Comparison of ENCODE assay signal across 8 cellular contexts in the genomic region with DNA sequence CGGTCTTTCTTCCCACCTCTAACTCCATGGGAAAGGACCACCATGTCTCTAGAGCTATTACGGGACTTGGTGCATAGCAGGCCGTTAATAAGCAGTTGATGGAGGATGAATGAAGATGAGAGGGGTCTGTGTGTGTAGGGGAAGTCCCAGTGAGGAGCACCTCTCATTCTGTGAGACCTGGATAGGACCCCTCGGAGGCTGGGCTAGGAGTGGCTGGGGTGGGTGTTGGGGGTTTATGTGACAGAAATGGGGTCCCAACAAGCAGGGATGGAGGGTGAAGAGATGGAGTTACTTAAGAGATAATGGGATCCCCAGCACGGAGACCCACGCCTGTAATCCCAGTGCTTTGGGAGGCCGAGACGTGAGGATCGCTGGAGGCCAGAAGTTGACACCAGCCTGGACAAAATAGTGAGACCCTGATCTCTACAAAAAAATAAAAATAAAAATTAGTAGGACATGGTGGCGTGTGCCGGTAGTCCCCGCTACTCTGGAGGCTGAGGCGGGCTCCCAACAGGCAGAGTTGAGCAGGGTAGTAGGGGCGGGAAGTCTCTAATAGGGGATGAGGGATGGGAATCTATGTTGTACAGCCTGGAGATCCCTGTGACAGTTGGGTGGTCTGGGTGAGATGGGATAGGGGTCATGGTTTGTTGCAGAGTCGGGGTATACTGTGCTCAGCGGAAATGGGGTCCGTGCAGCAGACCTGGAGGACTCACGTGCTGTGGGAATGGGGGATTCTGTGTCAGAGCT. TPM values are rescaled to one million over a fixed set of nuclear protein-coding genes. Genes with fewer than 3 reads are reported as not detected.
A peak's percentile ranks its signal among the peaks of the same experiment; 100 is the strongest.
DNase-seq lines count a peak whose midpoint lies in the region; ATAC-seq, FAIRE-seq and TF ChIP-seq lines count a peak whose summit lies in the region.

No MANE protein-coding gene starts in this region.

- H3K23me2 ChIP-seq in H1 (ENCODE audit: low read depth, low read length), result peaks cover 9% of the 10 kb centered on the region

- TF ChIP-seq POLR2A in H1 (IDR thresholded peaks at IDR 0.05; ENCODE audit: control extremely low read depth in 1 of 2, low read depth in 2 of 2, low read length in 2 of 2), result no peak

- H3K18ac ChIP-seq in H1 (ENCODE audit: extremely low read depth, low read length), result peak overlapping the region; percentile 76

- H3K27ac ChIP-seq in H1 (ENCODE audit: low read depth, low read length) (no peak overlapping the region), neural cell (ENCODE audit: low read length) (peak overlapping the region; percentile 62)

- H2BK5ac ChIP-seq in H1 (ENCODE audit: low read depth, low read length), result peak overlapping the region; percentile 66

- no peaks in the 10 kb centered on the region for H3K79me2 ChIP-seq in H1 (ENCODE audit: control insufficient read depth in 1 of 2, insufficient read depth in 2 of 2, low read length in 2 of 2)
- no peaks in the 10 kb centered on the region for H3K79me2 ChIP-seq in neural cell (replicated peaks; ENCODE audit: insufficient read depth, low read length)

- H3K9ac ChIP-seq in NT2/D1 (ENCODE audit: insufficient read length, low read depth) (peak overlapping the region; percentile 79), H1 (replicated peaks in 1 of 4; ENCODE audit: extremely low read depth in 1 of 4, low read depth in 3 of 4, low read length in 3 of 4) (peak overlapping the region in 2 of 4 experiments; percentile 32 to 34; a peak in 3 of 7 replicates), neural cell (ENCODE audit: low read length) (peak overlapping the region; percentile 63)

- H2AFZ ChIP-seq in H1 (ENCODE audit: low read length), result peak overlapping the region; percentile 87
- H2AFZ ChIP-seq in neural cell (ENCODE audit: low read depth, low read length), result peak overlapping the region; percentile 89

- no peak overlapping the region for H4K5ac ChIP-seq in H1 (ENCODE audit: insufficient read length, low read depth, low read length)

- DNase-seq in BE2C (no peak), NT2/D1 (ENCODE audit: low read depth, low spot score) (no peak), H1 (ENCODE audit: low read depth in 1 of 2, low spot score in 2 of 2) (no peak), kidney glomerular epithelial cell (lab: John Stamatoyannopoulos, UW) (no peak), NCI-H2081 treated with DMSO at 0.1 percent for 48 hours (lab: John Stamatoyannopoulos, UW) (no peak), NCI-H128 (lab: John Stamatoyannopoulos, UW; ENCODE audit: unreplicated experiment) (no peak)

- H3K4me3 ChIP-seq in BE2C (ENCODE audit: low read depth, low read length), result peak overlapping the region; percentile 45
- peak overlapping the region; percentile 17 for H3K4me3 ChIP-seq in NT2/D1 (ENCODE audit: insufficient read length, low read depth)
- H3K4me3 ChIP-seq in H1 (ENCODE audit: extremely low read depth in 1 of 4, insufficient read depth in 2 of 4, low read depth in 3 of 4, low read length in 4 of 4), result peak overlapping the region; percentile 27 to 55 (median 38); a peak in 7 of 8 replicates
- H3K4me3 ChIP-seq in neural cell (ENCODE audit: low read length), result peak overlapping the region; percentile 63

- peak overlapping the region; percentile 88 for H4K8ac ChIP-seq in H1 (ENCODE audit: extremely low read depth, insufficient read depth, low read length)

- H3K56ac ChIP-seq in H1 (replicated peaks; ENCODE audit: insufficient read length, low read depth, low read length), result no peak overlapping the region

- no peak overlapping the region for H3K14ac ChIP-seq in H1 (ENCODE audit: insufficient read length)

- POLR2A ChIA-PET in H1 (lab: Charles Lee; ENCODE audit: partially characterized antibody), result interaction anchor here (1.0 to 2.7 kb wide), 5 partner anchors 10 to 66 kb away, joined by 3 to 8 read pairs (median 3); no protein-coding TSS in a partner anchor

- H2BK12ac ChIP-seq in H1 (ENCODE audit: low read depth, low read length), result peak overlapping the region; percentile 68; the same call in 1 of the 2 replicates

- peak overlapping the region; percentile 31; the same call in 1 of the 2 replicates for H2BK15ac ChIP-seq in H1 (ENCODE audit: low read length)

- no peaks in the 10 kb centered on the region for H3K36me3 ChIP-seq in BE2C
- no peaks in the 10 kb centered on the region for H3K36me3 ChIP-seq in NT2/D1 (ENCODE audit: insufficient read depth, insufficient read length, low read length)
- no peaks in the 10 kb centered on the region for H3K36me3 ChIP-seq in H1 (ENCODE audit: control insufficient read depth in 2 of 4, insufficient read depth in 4 of 4, low read length in 3 of 4)
- no peaks in the 10 kb centered on the region for H3K36me3 ChIP-seq in neural cell (ENCODE audit: insufficient read depth, low read length)

- H3K9me3 ChIP-seq in BE2C (no peaks in the 10 kb centered on the region; the same call in 1 of the 2 replicates), NT2/D1 (ENCODE audit: insufficient read depth, low read length) (peaks cover 7% of the 10 kb centered on the region), H1 (ENCODE audit: insufficient read depth in 2 of 2, low read depth in 1 of 2, low read length in 1 of 2) (no peaks in the 10 kb centered on the region), neural cell (ENCODE audit: low read length) (no peaks in the 10 kb centered on the region)

- 81% methylated on average over 18 of the region's 18 CpGs; no CpG with 5 or more reads in 1 of the 2 experiments for WGBS in H1 (ENCODE audit: extremely low coverage in 1 of 2, insufficient coverage in 1 of 2, insufficient read length in 1 of 2, insufficient replicate concordance in 2 of 2, low coverage in 1 of 2, low lambda C conversion rate in 2 of 2, missing lambda C conversion rate in 1 of 2), 2 experiments

- no peak overlapping the region for H2BK20ac ChIP-seq in H1 (ENCODE audit: low read length)

- H3F3A ChIP-seq in neural cell (ENCODE audit: insufficient read depth, low read length, poor library complexity, severe bottlenecking), result no peaks in the 10 kb centered on the region

- H3K27me3 ChIP-seq in BE2C (no peaks in the 10 kb centered on the region), NT2/D1 (ENCODE audit: insufficient read depth, insufficient read length) (no peaks in the 10 kb centered on the region), H1 (replicated peaks in 1 of 4; ENCODE audit: control insufficient read depth in 3 of 4, extremely low read depth in 1 of 4, insufficient read depth in 3 of 4, low read length in 3 of 4) (no peaks in the 10 kb centered on the region), neural cell (ENCODE audit: insufficient read depth, low read depth, low read length) (no peaks in the 10 kb centered on the region)

- no peak overlapping the region for H4K91ac ChIP-seq in H1 (replicated peaks; ENCODE audit: insufficient read length, low read length)

- no peaks in the 10 kb centered on the region for H3K4me1 ChIP-seq in BE2C
- no peaks in the 10 kb centered on the region for H3K4me1 ChIP-seq in NT2/D1 (ENCODE audit: insufficient read depth, insufficient read length)
- H3K4me1 ChIP-seq in H1 (replicated peaks in 1 of 4; ENCODE audit: control insufficient read depth in 3 of 4, insufficient read depth in 4 of 4, low read length in 3 of 4), result peaks cover 4 to 9% (median 7%) of the 10 kb centered on the region in 4 experiments

- H2BK120ac ChIP-seq in H1 (replicated peaks; ENCODE audit: low read depth, low read length), result no peak overlapping the region

- TF ChIP-seq CTCF in BE2C (IDR thresholded peaks at IDR 0.05; ENCODE audit: low read depth, low read length) (no peak), H1 (IDR thresholded peaks at IDR 0.05; ENCODE audit: control extremely low read depth in 1 of 3, insufficient read depth in 1 of 3, low read depth in 1 of 3, low read length in 3 of 3) (no peak), neural cell (IDR thresholded peaks at IDR 0.05; ENCODE audit: poor library complexity, severe bottlenecking) (no peak)

- H2AK5ac ChIP-seq in H1 (ENCODE audit: low read depth, low read length), result no peak overlapping the region

- H3K23ac ChIP-seq in H1 (ENCODE audit: insufficient read length), result no peak overlapping the region

- TF ChIP-seq EP300 in H1 (IDR thresholded peaks at IDR 0.05; ENCODE audit: borderline replicate concordance in 1 of 2, low read depth in 2 of 2, low read length in 2 of 2) (no peak), neural cell (conservative IDR thresholded peaks at IDR 0.05; ENCODE audit: poor library complexity, severe bottlenecking) (no peak)

- H3K79me1 ChIP-seq in H1 (ENCODE audit: low read depth, low read length), result no peaks in the 10 kb centered on the region

- ATAC-seq in GM21825 (IDR thresholded peaks at IDR 0.05; ENCODE audit: unreplicated experiment), result no peak

- TF ChIP-seq RAD21 in H1 (IDR thresholded peaks at IDR 0.05 in 1 of 2, conservative IDR thresholded peaks at IDR 0.05 in 1 of 2; ENCODE audit: low read depth in 2 of 2, low read length in 2 of 2) (no peak), neural cell (conservative IDR thresholded peaks at IDR 0.05) (no peak)

- peak overlapping the region; percentile 80 to 89 for H3K4me2 ChIP-seq in H1 (ENCODE audit: insufficient read depth in 1 of 2, low read depth in 2 of 2, low read length in 2 of 2)
- H3K4me2 ChIP-seq in neural cell (ENCODE audit: low read length), result peak overlapping the region; percentile 6

- no peaks in the 10 kb centered on the region for H3K9me2 ChIP-seq in neural cell (ENCODE audit: insufficient read depth, low read length)

- peak overlapping the region; percentile 82 for H3K4ac ChIP-seq in H1 (replicated peaks; ENCODE audit: insufficient read length, low read depth, low read length)

- no peak for FAIRE-seq in H1 (lab: Jason Lieb, UNC)

- H4K20me1 ChIP-seq in H1 (replicated peaks in 1 of 2; ENCODE audit: control insufficient read depth in 1 of 2, insufficient read depth in 2 of 2, low read length in 2 of 2) (no peaks in the 10 kb centered on the region), neural cell (ENCODE audit: insufficient read depth) (no peaks in the 10 kb centered on the region)

- CTCF ChIA-PET in H1 (lab: Charles Lee; ENCODE audit: partially characterized antibody), result interaction anchor here (0.6 to 2.5 kb wide), 4 partner anchors 12 to 64 kb away, joined by 3 to 6 read pairs (median 4); a partner anchor contains a TSS

RNA-seq across cellular contexts. Expression of a gene that starts 0.7 kb away (rescaled TPM):
- 4.1 TPM for polyA plus RNA-seq in BE2C (2012; ENCODE audit: insufficient read depth, insufficient read length, low read depth)
- 6.3 and 6.4 TPM in 2 replicates for total RNA-seq in H1 (2021; fragmentation: NEBNext Ultra II Directional; extraction: Animal tissue kit (Norgen Biotek cat#: 25700))
- polyA plus RNA-seq in H1 (2011; rRNA removed) (5.8 and 7.0 TPM in 2 replicates), neural cell (1.2 and 2.6 TPM in 2 replicates)
- polyA plus RNA-seq in H1 (2011; cell fraction: cytosol; rRNA removed), result 3.3 TPM
- polyA plus RNA-seq in H1 (2011; cell fraction: nucleus; rRNA removed), result 6.9 TPM
- polyA plus RNA-seq in H1 (2012, experiment 1 of 2), result 5.0 to 7.4 TPM (median 5.6 TPM) in 4 replicates
- 6.7 TPM for polyA plus RNA-seq in H1 (2012, experiment 2 of 2)
- polyA plus RNA-seq in H1 (2013, experiment 1 of 2), result 3.9 TPM
- 3.7 TPM for polyA plus RNA-seq in H1 (2013, experiment 2 of 2)
- 5.5 TPM in 2 replicates for polyA minus RNA-seq in H1 (2011; rRNA and poly(A)+ RNA removed)
- 4.7 TPM for polyA minus RNA-seq in H1 (2011; cell fraction: cytosol; rRNA and poly(A)+ RNA removed)
- 3.9 TPM for polyA minus RNA-seq in H1 (2011; cell fraction: nucleus; rRNA and poly(A)+ RNA removed)
- 2.2 TPM in 2 replicates for polyA minus RNA-seq in neural cell

RNA-seq across cellular contexts. Expression of a gene that starts 11.0 kb away (rescaled TPM):
- polyA plus RNA-seq in BE2C (2012; ENCODE audit: insufficient read depth, insufficient read length, low read depth), result 12.9 TPM
- 3.3 and 4.1 TPM in 2 replicates for total RNA-seq in H1 (2021; fragmentation: NEBNext Ultra II Directional; extraction: Animal tissue kit (Norgen Biotek cat#: 25700))
- polyA plus RNA-seq in H1 (2011; rRNA removed), result 3.4 and 5.5 TPM in 2 replicates
- 3.4 TPM for polyA plus RNA-seq in H1 (2011; cell fraction: cytosol; rRNA removed)
- polyA plus RNA-seq in H1 (2011; cell fraction: nucleus; rRNA removed), result 3.8 TPM
- 1.6 to 3.5 TPM (median 2.6 TPM) in 4 replicates for polyA plus RNA-seq in H1 (2012, experiment 1 of 2)
- 1.7 TPM for polyA plus RNA-seq in H1 (2012, experiment 2 of 2)
- 3.2 TPM for polyA plus RNA-seq in H1 (2013, experiment 1 of 2)
- 3.3 TPM for polyA plus RNA-seq in H1 (2013, experiment 2 of 2)
- 3.6 and 4.1 TPM in 2 replicates for polyA minus RNA-seq in H1 (2011; rRNA and poly(A)+ RNA removed)
- 1.4 TPM for polyA minus RNA-seq in H1 (2011; cell fraction: cytosol; rRNA and poly(A)+ RNA removed)
- polyA minus RNA-seq in H1 (2011; cell fraction: nucleus; rRNA and poly(A)+ RNA removed), result 1.1 TPM
- polyA plus RNA-seq in neural cell, result 0.78 and 3.1 TPM in 2 replicates
- polyA minus RNA-seq in neural cell, result 1.7 and 2.9 TPM in 2 replicates

RNA-seq across cellular contexts. Expression of a gene that starts 44.9 kb away (rescaled TPM):
- polyA plus RNA-seq in BE2C (2012; ENCODE audit: insufficient read depth, insufficient read length, low read depth), result 18.2 TPM
- total RNA-seq in H1 (2021; fragmentation: NEBNext Ultra II Directional; extraction: Animal tissue kit (Norgen Biotek cat#: 25700)), result 35.3 and 35.8 TPM in 2 replicates
- polyA plus RNA-seq in H1 (2011; rRNA removed), result 33.4 and 56.3 TPM in 2 replicates
- polyA plus RNA-seq in H1 (2011; cell fraction: cytosol; rRNA removed), result 44.6 TPM
- polyA plus RNA-seq in H1 (2011; cell fraction: nucleus; rRNA removed), result 121 TPM
- polyA plus RNA-seq in H1 (2012, experiment 1 of 2), result 32.0 to 45.5 TPM (median 42.4 TPM) in 4 replicates
- polyA plus RNA-seq in H1 (2012, experiment 2 of 2), result 36.8 TPM
- polyA plus RNA-seq in H1 (2013, experiment 1 of 2), result 25.5 TPM
- polyA plus RNA-seq in H1 (2013, experiment 2 of 2), result 23.3 TPM
- polyA minus RNA-seq in H1 (2011; rRNA and poly(A)+ RNA removed), result 21.5 and 26.8 TPM in 2 replicates
- 17.8 TPM for polyA minus RNA-seq in H1 (2011; cell fraction: cytosol; rRNA and poly(A)+ RNA removed)
- 22.2 TPM for polyA minus RNA-seq in H1 (2011; cell fraction: nucleus; rRNA and poly(A)+ RNA removed)
- 1.8 and 2.3 TPM in 2 replicates for polyA plus RNA-seq in neural cell
- 1.5 and 2.0 TPM in 2 replicates for polyA minus RNA-seq in neural cell

RNA-seq across cellular contexts. Expression of a gene that starts 56.9 kb away (rescaled TPM):
- 39.5 TPM for polyA plus RNA-seq in BE2C (2012; ENCODE audit: insufficient read depth, insufficient read length, low read depth)
- total RNA-seq in H1 (2021; fragmentation: NEBNext Ultra II Directional; extraction: Animal tissue kit (Norgen Biotek cat#: 25700)), result 19.7 and 20.5 TPM in 2 replicates
- polyA plus RNA-seq in H1 (2011; rRNA removed) (46.2 and 72.6 TPM in 2 replicates), neural cell (20.3 and 21.4 TPM in 2 replicates)
- 39.5 TPM for polyA plus RNA-seq in H1 (2011; cell fraction: cytosol; rRNA removed)
- polyA plus RNA-seq in H1 (2011; cell fraction: nucleus; rRNA removed), result 101 TPM
- polyA plus RNA-seq in H1 (2012, experiment 1 of 2), result 13.8 to 22.6 TPM (median 18.4 TPM) in 4 replicates
- 15.9 TPM for polyA plus RNA-seq in H1 (2012, experiment 2 of 2)
- 12.2 TPM for polyA plus RNA-seq in H1 (2013, experiment 1 of 2)
- polyA plus RNA-seq in H1 (2013, experiment 2 of 2), result 10.7 TPM
- 20.5 and 23.8 TPM in 2 replicates for polyA minus RNA-seq in H1 (2011; rRNA and poly(A)+ RNA removed)
- polyA minus RNA-seq in H1 (2011; cell fraction: cytosol; rRNA and poly(A)+ RNA removed), result 15.6 TPM
- polyA minus RNA-seq in H1 (2011; cell fraction: nucleus; rRNA and poly(A)+ RNA removed), result 39.6 TPM
- 17.0 and 23.4 TPM in 2 replicates for polyA minus RNA-seq in neural cell
